In genomic region chr16:88471115-88471514, GRCh38 we compare ENCODE assay signal across 19 cellular contexts. TPM values are rescaled to one million over a fixed set of nuclear protein-coding genes. Genes with fewer than 3 reads are reported as not detected.
DNase-seq lines count a peak whose midpoint lies in the region; ATAC-seq lines count a peak whose summit lies in the region.
"Had no signal": no experiment of that assay in that cellular context is flagged by ENCODE, and none has a peak within 500 bp of the region (broad histone marks: within the 10 kb centered on the region; RNA-seq: fewer than 3 reads in every experiment).

No MANE protein-coding gene starts in this region.

- CTCF ChIA-PET in activated CD4-positive, alpha-beta T cell treated with anti-CD3 and anti-CD28 coated beads, Interleukin-2, amount 10 ng/mL, durations not matched to agents 7 days and 5 days (lab: Charles Lee), result no interaction called here
- CTCF ChIA-PET in T-cell (lab: Charles Lee), result no interaction called here
- CTCF ChIA-PET in naive thymus-derived CD4-positive, alpha-beta T cell (lab: Charles Lee), result no interaction called here

- no peak overlapping the region for H3K4me3 Mint-ChIP-seq in activated CD4-positive, alpha-beta T cell treated with anti-CD3 and anti-CD28 coated beads, Interleukin-2, amount 10 ng/mL, durations not matched to agents 7 days and 5 days
- peak overlapping the region in 3 of 4 donors; percentile 39 to 68 (median 52) for H3K4me3 Mint-ChIP-seq in CD4-positive, CD25-positive, alpha-beta regulatory T cell
- H3K4me3 Mint-ChIP-seq in T-cell, result peak overlapping the region in 1 of 3 donors; percentile 64
- peak overlapping the region in 4 of 10 donors; percentile 33 to 64 (median 44) for H3K4me3 Mint-ChIP-seq in naive thymus-derived CD4-positive, alpha-beta T cell

- no peak for ATAC-seq in CD4-positive, CD25-positive, alpha-beta regulatory T cell (ENCODE audit: low read depth in 2 of 2)
- ATAC-seq in T-cell (replicated peaks in 1 of 4), result no peak
- ATAC-seq in naive thymus-derived CD4-positive, alpha-beta T cell, result no peak
- ATAC-seq: HCT116, Right ventricle myocardium inferior had no signal

- H3K27me3 Mint-ChIP-seq in activated CD4-positive, alpha-beta T cell treated with anti-CD3 and anti-CD28 coated beads, Interleukin-2, amount 10 ng/mL, durations not matched to agents 7 days and 5 days, result no peaks in the 10 kb centered on the region
- H3K27me3 Mint-ChIP-seq in CD4-positive, CD25-positive, alpha-beta regulatory T cell, result peaks cover 10% of the 10 kb centered on the region
- no peaks in the 10 kb centered on the region for H3K27me3 Mint-ChIP-seq in T-cell
- no peaks in the 10 kb centered on the region for H3K27me3 Mint-ChIP-seq in naive thymus-derived CD4-positive, alpha-beta T cell

- POLR2A ChIA-PET in activated CD4-positive, alpha-beta T cell treated with anti-CD3 and anti-CD28 coated beads, Interleukin-2, amount 10 ng/mL, durations not matched to agents 7 days and 5 days (lab: Charles Lee), result no interaction called here
- POLR2A ChIA-PET in T-cell (lab: Charles Lee), result no interaction called here
- POLR2A ChIA-PET in naive thymus-derived CD4-positive, alpha-beta T cell (lab: Charles Lee), result interaction anchor here (1.0 to 1.2 kb wide), 2 partner anchors 17 to 19 kb away, joined by 4 to 5 read pairs; partner anchors contain the start of gene ZFPM1

- no peak for DNase-seq in activated CD4-positive, alpha-beta T cell treated with anti-CD3 and anti-CD28 coated beads, Interleukin-2, amount 10 ng/mL, durations not matched to agents 7 days and 5 days
- no peak for DNase-seq in activated CD4-positive, alpha-beta T cell treated with anti-CD3 and anti-CD28 coated beads for 1 hour
- no peak for DNase-seq in CD4-positive, CD25-positive, alpha-beta regulatory T cell
- DNase-seq in T-cell (no peak), DMS79 (lab: John Stamatoyannopoulos, UW) (no peak), epidermal melanocyte (ENCODE audit: insufficient read length, low spot score) (no peak), NCI-H748 (lab: John Stamatoyannopoulos, UW; ENCODE audit: unreplicated experiment) (no peak)
- DNase-seq in naive thymus-derived CD4-positive, alpha-beta T cell, result no peak
- DNase-seq: AML-193, GOT3, MM.1S, NCI-H1092 treated with DMSO at 0.1 percent for 48 hours, NCI-H146, NCI-H2029 treated with DMSO at 0.1 percent for 48 hours, NCI-H2171, NCI-H526 treated with DMSO at 0.1 percent for 48 hours had no signal

- H3K36me3 Mint-ChIP-seq in activated CD4-positive, alpha-beta T cell treated with anti-CD3 and anti-CD28 coated beads, Interleukin-2, amount 10 ng/mL, durations not matched to agents 7 days and 5 days (ENCODE audit: low read depth), result no peaks in the 10 kb centered on the region
- H3K36me3 Mint-ChIP-seq in CD4-positive, CD25-positive, alpha-beta regulatory T cell, result no peaks in the 10 kb centered on the region
- H3K36me3 Mint-ChIP-seq in T-cell, result no peaks in the 10 kb centered on the region
- no peaks in the 10 kb centered on the region for H3K36me3 Mint-ChIP-seq in naive thymus-derived CD4-positive, alpha-beta T cell

- H3K9me3 Mint-ChIP-seq in activated CD4-positive, alpha-beta T cell treated with anti-CD3 and anti-CD28 coated beads, Interleukin-2, amount 10 ng/mL, durations not matched to agents 7 days and 5 days, result no peaks in the 10 kb centered on the region
- peaks cover 0 to 6% (median 0%) of the 10 kb centered on the region in 7 donors for H3K9me3 Mint-ChIP-seq in CD4-positive, CD25-positive, alpha-beta regulatory T cell
- H3K9me3 Mint-ChIP-seq in T-cell, result no peaks in the 10 kb centered on the region
- H3K9me3 Mint-ChIP-seq in naive thymus-derived CD4-positive, alpha-beta T cell, result peaks cover 0 to 8% (median 0%) of the 10 kb centered on the region in 11 donors

- H3K9me3 ChIP-seq in CD4-positive, CD25-positive, alpha-beta regulatory T cell (ENCODE audit: control insufficient read depth in 2 of 2, low read length in 2 of 2), result no peaks in the 10 kb centered on the region
- no peaks in the 10 kb centered on the region for H3K9me3 ChIP-seq in naive thymus-derived CD4-positive, alpha-beta T cell (ENCODE audit: control insufficient read depth in 2 of 3, low read length in 3 of 3)

- H3K27ac Mint-ChIP-seq in activated CD4-positive, alpha-beta T cell treated with anti-CD3 and anti-CD28 coated beads, Interleukin-2, amount 10 ng/mL, durations not matched to agents 7 days and 5 days, result peak overlapping the region; percentile 76
- peak overlapping the region; percentile 52 to 99 (median 92) for H3K27ac Mint-ChIP-seq in CD4-positive, CD25-positive, alpha-beta regulatory T cell
- H3K27ac Mint-ChIP-seq in T-cell, result peak overlapping the region; percentile 69 to 75
- peak overlapping the region in 8 of 9 donors; percentile 48 to 99 (median 90) for H3K27ac Mint-ChIP-seq in naive thymus-derived CD4-positive, alpha-beta T cell

- intact Hi-C loops in naive thymus-derived CD4-positive, alpha-beta T cell (cut with micrococcal nuclease), result no loop called here

- no peaks in the 10 kb centered on the region for H3K36me3 ChIP-seq in CD4-positive, CD25-positive, alpha-beta regulatory T cell (ENCODE audit: control insufficient read depth, insufficient read depth, low read length)
- H3K36me3 ChIP-seq in naive thymus-derived CD4-positive, alpha-beta T cell (ENCODE audit: control insufficient read depth in 2 of 3, insufficient read depth in 3 of 3, low read length in 3 of 3), result no peaks in the 10 kb centered on the region

- peaks cover 55% of the 10 kb centered on the region for H3K4me1 ChIP-seq in CD4-positive, CD25-positive, alpha-beta regulatory T cell (ENCODE audit: control insufficient read depth, insufficient read depth, low read length, poor library complexity, severe bottlenecking)
- peaks cover 39 to 52% of the 10 kb centered on the region in 2 donors for H3K4me1 ChIP-seq in naive thymus-derived CD4-positive, alpha-beta T cell (ENCODE audit: control insufficient read depth in 2 of 2, insufficient read depth in 2 of 2, low read length in 2 of 2)

- H3K4me3 ChIP-seq in CD4-positive, CD25-positive, alpha-beta regulatory T cell (ENCODE audit: low read depth, low read length), result no peak overlapping the region
- H3K4me3 ChIP-seq in naive thymus-derived CD4-positive, alpha-beta T cell (ENCODE audit: low read length), result no peak overlapping the region

- no peaks in the 10 kb centered on the region for H3K27me3 ChIP-seq in CD4-positive, CD25-positive, alpha-beta regulatory T cell (ENCODE audit: control insufficient read depth, insufficient read depth, low read length)
- H3K27me3 ChIP-seq in naive thymus-derived CD4-positive, alpha-beta T cell (ENCODE audit: control insufficient read depth in 2 of 2, insufficient read depth in 2 of 2, low read length in 2 of 2), result no peaks in the 10 kb centered on the region

- H3K27ac ChIP-seq in CD4-positive, CD25-positive, alpha-beta regulatory T cell (ENCODE audit: insufficient read depth, low read length, poor library complexity, severe bottlenecking), result peak overlapping the region; percentile 88
- peak overlapping the region; percentile 81 for H3K27ac ChIP-seq in naive thymus-derived CD4-positive, alpha-beta T cell (ENCODE audit: low read depth, low read length)
- H3K27ac ChIP-seq: 22Rv1 had no signal

- peaks cover 46% of the 10 kb centered on the region for H3K4me1 Mint-ChIP-seq in activated CD4-positive, alpha-beta T cell treated with anti-CD3 and anti-CD28 coated beads, Interleukin-2, amount 10 ng/mL, durations not matched to agents 7 days and 5 days
- peaks cover 11 to 57% (median 23%) of the 10 kb centered on the region in 4 donors for H3K4me1 Mint-ChIP-seq in CD4-positive, CD25-positive, alpha-beta regulatory T cell
- peaks cover 25 to 63% (median 48%) of the 10 kb centered on the region in 3 donors for H3K4me1 Mint-ChIP-seq in T-cell
- H3K4me1 Mint-ChIP-seq in naive thymus-derived CD4-positive, alpha-beta T cell, result peaks cover 11 to 66% (median 46%) of the 10 kb centered on the region in 7 donors

RNA-seq across cellular contexts. Expression of gene ZFPM1, which starts 18.0 kb away (rescaled TPM):
- total RNA-seq in activated CD4-positive, alpha-beta T cell treated with anti-CD3 and anti-CD28 coated beads, Interleukin-2, amount 10 ng/mL, durations not matched to agents 7 days and 5 days, result 10 to 100 TPM; 12.7 to 13.8 TPM
- total RNA-seq in CD4-positive, CD25-positive, alpha-beta regulatory T cell, result 30.2 TPM
- polyA plus RNA-seq in CD4-positive, CD25-positive, alpha-beta regulatory T cell, result under 1 TPM; 0.07 to 0.41 (median 0.13) TPM
- total RNA-seq in T-cell, result 10 to 100 TPM; 19.6 to 38.4 (median 33.1) TPM
- total RNA-seq in naive thymus-derived CD4-positive, alpha-beta T cell, result 10 to 100 TPM; 13.2 to 28.1 (median 18.1) TPM
- polyA plus RNA-seq in naive thymus-derived CD4-positive, alpha-beta T cell, result under 1 TPM; 0.15 to 0.16 TPM
